ENCODE assay signal across 1 cellular context in the genomic region with DNA sequence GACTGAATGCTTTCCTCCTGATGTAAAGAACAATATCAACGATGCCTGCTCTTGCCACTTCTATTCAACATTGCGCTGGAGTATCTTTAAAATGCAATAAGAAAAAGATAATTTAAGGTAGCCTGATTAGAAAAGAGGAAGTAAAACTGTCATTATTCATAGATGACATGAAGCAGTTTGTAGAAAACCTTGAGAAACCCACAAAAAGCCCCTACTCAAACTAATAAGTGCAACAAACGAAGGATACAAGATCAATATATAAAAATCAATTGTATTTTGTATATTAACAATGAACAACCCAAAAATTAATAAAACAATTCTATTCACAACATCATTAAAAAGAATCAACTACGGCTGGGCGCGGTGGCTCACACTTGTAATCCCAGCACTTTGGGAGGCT.
TF ChIP-seq lines count a peak whose summit lies in the region.

No MANE protein-coding gene starts in this region.

TF ChIP-seq in GM12878, 131 proteins besides CTCF, POLR2A, EP300 and RAD21 (continued from another document and continues in another):
- TF ChIP-seq SKIL (IDR thresholded peaks at IDR 0.05; ENCODE audit: low read depth, poor library complexity, severe bottlenecking): no peak
- no peak for TF ChIP-seq POLR2AphosphoS2 (IDR thresholded peaks at IDR 0.05; ENCODE audit: low read depth, low read length)
- TF ChIP-seq CEBPB (IDR thresholded peaks at IDR 0.05; ENCODE audit: borderline replicate concordance in 1 of 2, low read depth in 2 of 2, low read length in 2 of 2): no peak
- TF ChIP-seq SP1 (IDR thresholded peaks at IDR 0.05; ENCODE audit: low read depth, low read length): no peak
- TF ChIP-seq, protein P1, sequence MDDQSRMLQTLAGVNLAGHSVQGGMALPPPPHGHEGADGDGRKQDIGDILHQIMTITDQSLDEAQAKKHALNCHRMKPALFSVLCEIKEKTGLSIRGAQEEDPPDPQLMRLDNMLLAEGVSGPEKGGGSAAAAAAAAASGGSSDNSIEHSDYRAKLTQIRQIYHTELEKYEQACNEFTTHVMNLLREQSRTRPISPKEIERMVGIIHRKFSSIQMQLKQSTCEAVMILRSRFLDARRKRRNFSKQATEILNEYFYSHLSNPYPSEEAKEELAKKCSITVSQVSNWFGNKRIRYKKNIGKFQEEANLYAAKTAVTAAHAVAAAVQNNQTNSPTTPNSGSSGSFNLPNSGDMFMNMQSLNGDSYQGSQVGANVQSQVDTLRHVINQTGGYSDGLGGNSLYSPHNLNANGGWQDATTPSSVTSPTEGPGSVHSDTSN (IDR thresholded peaks at IDR 0.05; ENCODE audit: insufficient replicate concordance, low read depth, low read length): peak; percentile 68
- no peak for TF ChIP-seq RBBP5 (conservative IDR thresholded peaks at IDR 0.05)
- TF ChIP-seq ZNF24 (IDR thresholded peaks at IDR 0.05): no peak
- TF ChIP-seq NBN (IDR thresholded peaks at IDR 0.05): 0 out of 2 replicates have a peak, but pooled peaks have one; percentile 52
- TF ChIP-seq RFX5 (IDR thresholded peaks at IDR 0.05; ENCODE audit: low read depth, low read length): no peak
- no peak for TF ChIP-seq EED (IDR thresholded peaks at IDR 0.05; ENCODE audit: low read depth)
- no peak for TF ChIP-seq BCL3 (IDR thresholded peaks at IDR 0.05; ENCODE audit: borderline replicate concordance, insufficient read depth, low read depth, low read length, poor library complexity, severe bottlenecking)
- TF ChIP-seq, protein P2, sequence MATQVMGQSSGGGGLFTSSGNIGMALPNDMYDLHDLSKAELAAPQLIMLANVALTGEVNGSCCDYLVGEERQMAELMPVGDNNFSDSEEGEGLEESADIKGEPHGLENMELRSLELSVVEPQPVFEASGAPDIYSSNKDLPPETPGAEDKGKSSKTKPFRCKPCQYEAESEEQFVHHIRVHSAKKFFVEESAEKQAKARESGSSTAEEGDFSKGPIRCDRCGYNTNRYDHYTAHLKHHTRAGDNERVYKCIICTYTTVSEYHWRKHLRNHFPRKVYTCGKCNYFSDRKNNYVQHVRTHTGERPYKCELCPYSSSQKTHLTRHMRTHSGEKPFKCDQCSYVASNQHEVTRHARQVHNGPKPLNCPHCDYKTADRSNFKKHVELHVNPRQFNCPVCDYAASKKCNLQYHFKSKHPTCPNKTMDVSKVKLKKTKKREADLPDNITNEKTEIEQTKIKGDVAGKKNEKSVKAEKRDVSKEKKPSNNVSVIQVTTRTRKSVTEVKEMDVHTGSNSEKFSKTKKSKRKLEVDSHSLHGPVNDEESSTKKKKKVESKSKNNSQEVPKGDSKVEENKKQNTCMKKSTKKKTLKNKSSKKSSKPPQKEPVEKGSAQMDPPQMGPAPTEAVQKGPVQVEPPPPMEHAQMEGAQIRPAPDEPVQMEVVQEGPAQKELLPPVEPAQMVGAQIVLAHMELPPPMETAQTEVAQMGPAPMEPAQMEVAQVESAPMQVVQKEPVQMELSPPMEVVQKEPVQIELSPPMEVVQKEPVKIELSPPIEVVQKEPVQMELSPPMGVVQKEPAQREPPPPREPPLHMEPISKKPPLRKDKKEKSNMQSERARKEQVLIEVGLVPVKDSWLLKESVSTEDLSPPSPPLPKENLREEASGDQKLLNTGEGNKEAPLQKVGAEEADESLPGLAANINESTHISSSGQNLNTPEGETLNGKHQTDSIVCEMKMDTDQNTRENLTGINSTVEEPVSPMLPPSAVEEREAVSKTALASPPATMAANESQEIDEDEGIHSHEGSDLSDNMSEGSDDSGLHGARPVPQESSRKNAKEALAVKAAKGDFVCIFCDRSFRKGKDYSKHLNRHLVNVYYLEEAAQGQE (IDR thresholded peaks at IDR 0.05; ENCODE audit: low read depth, low read length): no peak
- no peak for TF ChIP-seq MYB (IDR thresholded peaks at IDR 0.05; ENCODE audit: borderline replicate concordance, low read depth, low read length)
- peak; percentile 61; the same call in 1 of the 2 replicates for TF ChIP-seq RUNX3 (IDR thresholded peaks at IDR 0.05; ENCODE audit: low read length)
- TF ChIP-seq, protein P3, sequence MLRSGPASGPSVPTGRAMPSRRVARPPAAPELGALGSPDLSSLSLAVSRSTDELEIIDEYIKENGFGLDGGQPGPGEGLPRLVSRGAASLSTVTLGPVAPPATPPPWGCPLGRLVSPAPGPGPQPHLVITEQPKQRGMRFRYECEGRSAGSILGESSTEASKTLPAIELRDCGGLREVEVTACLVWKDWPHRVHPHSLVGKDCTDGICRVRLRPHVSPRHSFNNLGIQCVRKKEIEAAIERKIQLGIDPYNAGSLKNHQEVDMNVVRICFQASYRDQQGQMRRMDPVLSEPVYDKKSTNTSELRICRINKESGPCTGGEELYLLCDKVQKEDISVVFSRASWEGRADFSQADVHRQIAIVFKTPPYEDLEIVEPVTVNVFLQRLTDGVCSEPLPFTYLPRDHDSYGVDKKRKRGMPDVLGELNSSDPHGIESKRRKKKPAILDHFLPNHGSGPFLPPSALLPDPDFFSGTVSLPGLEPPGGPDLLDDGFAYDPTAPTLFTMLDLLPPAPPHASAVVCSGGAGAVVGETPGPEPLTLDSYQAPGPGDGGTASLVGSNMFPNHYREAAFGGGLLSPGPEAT (IDR thresholded peaks at IDR 0.05; ENCODE audit: low read depth): peak; percentile 63; the same call in 1 of the 2 replicates
- TF ChIP-seq GATAD2B (conservative IDR thresholded peaks at IDR 0.05; ENCODE audit: low read depth): no peak
- TF ChIP-seq TARDBP (IDR thresholded peaks at IDR 0.05; ENCODE audit: borderline replicate concordance): no peak
- TF ChIP-seq SREBF1 (IDR thresholded peaks at IDR 0.05; ENCODE audit: low read length): no peak
- no peak for TF ChIP-seq RCOR1 (conservative IDR thresholded peaks at IDR 0.05; ENCODE audit: low read depth, low read length)
- TF ChIP-seq, protein P4, sequence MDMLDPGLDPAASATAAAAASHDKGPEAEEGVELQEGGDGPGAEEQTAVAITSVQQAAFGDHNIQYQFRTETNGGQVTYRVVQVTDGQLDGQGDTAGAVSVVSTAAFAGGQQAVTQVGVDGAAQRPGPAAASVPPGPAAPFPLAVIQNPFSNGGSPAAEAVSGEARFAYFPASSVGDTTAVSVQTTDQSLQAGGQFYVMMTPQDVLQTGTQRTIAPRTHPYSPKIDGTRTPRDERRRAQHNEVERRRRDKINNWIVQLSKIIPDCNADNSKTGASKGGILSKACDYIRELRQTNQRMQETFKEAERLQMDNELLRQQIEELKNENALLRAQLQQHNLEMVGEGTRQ (IDR thresholded peaks at IDR 0.05; ENCODE audit: borderline replicate concordance, low read depth, low read length): no peak
- no peak for TF ChIP-seq PML (IDR thresholded peaks at IDR 0.05; ENCODE audit: low read length)
- TF ChIP-seq FOXM1 (IDR thresholded peaks at IDR 0.05; ENCODE audit: low read depth, low read length): no peak
- no peak for TF ChIP-seq FOXK2 (IDR thresholded peaks at IDR 0.05)
- no peak for TF ChIP-seq SIN3A (IDR thresholded peaks at IDR 0.05; ENCODE audit: low read depth, low read length)
- TF ChIP-seq PAX8 (IDR thresholded peaks at IDR 0.05): no peak
- TF ChIP-seq RELA (IDR thresholded peaks at IDR 0.05; ENCODE audit: borderline replicate concordance, partially characterized antibody): no peak
- peak; percentile 91 for TF ChIP-seq DPF2 (IDR thresholded peaks at IDR 0.05)
- TF ChIP-seq TAF1 (IDR thresholded peaks at IDR 0.05; ENCODE audit: borderline replicate concordance, low read depth, low read length): no peak
- TF ChIP-seq HDGF (IDR thresholded peaks at IDR 0.05): no peak
- TF ChIP-seq, protein P5, sequence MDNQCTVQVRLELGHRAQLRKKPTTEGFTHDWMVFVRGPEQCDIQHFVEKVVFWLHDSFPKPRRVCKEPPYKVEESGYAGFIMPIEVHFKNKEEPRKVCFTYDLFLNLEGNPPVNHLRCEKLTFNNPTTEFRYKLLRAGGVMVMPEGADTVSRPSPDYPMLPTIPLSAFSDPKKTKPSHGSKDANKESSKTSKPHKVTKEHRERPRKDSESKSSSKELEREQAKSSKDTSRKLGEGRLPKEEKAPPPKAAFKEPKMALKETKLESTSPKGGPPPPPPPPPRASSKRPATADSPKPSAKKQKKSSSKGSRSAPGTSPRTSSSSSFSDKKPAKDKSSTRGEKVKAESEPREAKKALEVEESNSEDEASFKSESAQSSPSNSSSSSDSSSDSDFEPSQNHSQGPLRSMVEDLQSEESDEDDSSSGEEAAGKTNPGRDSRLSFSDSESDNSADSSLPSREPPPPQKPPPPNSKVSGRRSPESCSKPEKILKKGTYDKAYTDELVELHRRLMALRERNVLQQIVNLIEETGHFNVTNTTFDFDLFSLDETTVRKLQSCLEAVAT (IDR thresholded peaks at IDR 0.05): no peak
- TF ChIP-seq ZSCAN29 (IDR thresholded peaks at IDR 0.05): no peak
- TF ChIP-seq MTA3 (IDR thresholded peaks at IDR 0.05; ENCODE audit: borderline replicate concordance, low read length): no peak
- TF ChIP-seq BCL11A (IDR thresholded peaks at IDR 0.05; ENCODE audit: low read depth, low read length): no peak
- TF ChIP-seq ATF2 (IDR thresholded peaks at IDR 0.05; ENCODE audit: low read length): 0 out of 2 replicates have a peak, but pooled peaks have one; percentile 23
- no peak for TF ChIP-seq TCF12 (IDR thresholded peaks at IDR 0.05; ENCODE audit: low read depth, low read length)
- TF ChIP-seq MTA2 (IDR thresholded peaks at IDR 0.05; ENCODE audit: low read depth): peak; percentile 88
- no peak for TF ChIP-seq ZBTB11 (CRISPR knock-in tag; IDR thresholded peaks at IDR 0.05)
- no peak for TF ChIP-seq MYC (IDR thresholded peaks at IDR 0.05; ENCODE audit: insufficient read depth, insufficient read length, insufficient replicate concordance, low read length, severe bottlenecking)
- TF ChIP-seq SMC3 (IDR thresholded peaks at IDR 0.05; ENCODE audit: borderline replicate concordance, low read length): no peak
- TF ChIP-seq CBFB (IDR thresholded peaks at IDR 0.05; ENCODE audit: low read depth): no peak
- no peak for TF ChIP-seq HDAC2 (IDR thresholded peaks at IDR 0.05)
